7 cellular contexts compared by ENCODE assay signal in the genomic region with DNA sequence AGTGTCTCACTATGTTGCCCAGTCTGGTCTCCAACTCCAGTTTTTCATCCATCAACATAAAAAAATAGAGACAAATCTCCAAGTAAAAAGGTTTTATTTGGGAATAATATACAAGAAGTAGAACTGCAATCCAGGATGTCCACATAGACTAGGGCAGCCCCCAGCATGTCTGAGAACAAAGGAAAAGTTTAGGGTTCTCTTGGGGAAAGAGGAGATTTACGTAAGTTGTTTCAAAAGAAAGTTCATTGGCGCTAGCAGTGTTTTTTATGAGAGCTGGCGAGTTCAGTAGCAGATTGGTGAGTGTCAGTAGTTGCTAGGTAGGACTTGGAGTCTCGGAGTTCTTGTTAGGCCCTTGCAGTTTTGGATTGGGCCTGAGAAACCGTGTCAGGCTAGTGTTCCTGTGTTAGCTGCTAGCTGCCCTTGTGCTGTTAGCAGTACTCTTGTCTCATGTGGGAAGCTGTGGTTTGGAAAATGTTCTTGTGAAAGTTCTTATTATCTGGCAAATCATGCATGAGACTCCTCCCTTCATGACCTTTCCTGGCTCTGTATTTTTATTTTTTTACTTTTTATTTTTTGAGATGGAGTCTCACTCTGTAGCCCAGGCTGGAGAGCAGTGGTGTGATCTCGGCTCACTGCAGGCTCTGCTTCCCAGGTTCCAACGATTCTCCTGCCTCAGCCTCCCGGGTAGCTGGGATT. TPM values are rescaled to one million over a fixed set of nuclear protein-coding genes. Genes with fewer than 3 reads are reported as not detected.
DNase-seq lines count a peak whose midpoint lies in the region; ATAC-seq and TF ChIP-seq lines count a peak whose summit lies in the region.

No MANE protein-coding gene starts in this region.

- ATAC-seq in GM18502 (IDR thresholded peaks at IDR 0.05; ENCODE audit: poor library complexity, unreplicated experiment) (peak; percentile 99), GM23338 (peak; percentile 96), right lobe of liver (peak; percentile 70 to 95 (median 85))

- H3K36me3 ChIP-seq in GM23338 (ENCODE audit: insufficient read depth) (no peaks in the 10 kb centered on the region), mammary epithelial cell (ENCODE audit: insufficient read depth, low read length) (no peaks in the 10 kb centered on the region), right lobe of liver (no peaks in the 10 kb centered on the region)

- peaks cover 5% of the 10 kb centered on the region for H3K27me3 Mint-ChIP-seq in GM23338 (ENCODE audit: insufficient read depth, low read depth, poor library complexity)

- in situ Hi-C loops in mammary epithelial cell (cut with MboI; ENCODE audit: low sequenced_read_pairs in 2 of 2): no loop called here

- no peaks in the 10 kb centered on the region for H3F3A ChIP-seq in GM23338 (replicated peaks; ENCODE audit: low read depth)

- WGBS in mammary epithelial cell (ENCODE audit: low coverage, missing lambda C conversion rate): 63% methylated on average over 8 of the region's 8 CpGs
- 34% methylated on average over 7 of the region's 8 CpGs for WGBS in right lobe of liver (ENCODE audit: insufficient coverage, low coverage, low lambda C conversion rate, missing lambda C conversion rate)

- H3K4me3 ChIP-seq in GM23338 (no peak overlapping the region), LNCaP clone FGC (ENCODE audit: low read depth, low read length) (no peak overlapping the region), mammary epithelial cell (replicated peaks in 1 of 3; ENCODE audit: insufficient read depth in 1 of 3, low read depth in 2 of 3, low read length in 3 of 3) (no peak overlapping the region), right lobe of liver (no peak overlapping the region)

- H3K9me2 ChIP-seq in GM23338 (ENCODE audit: insufficient read depth): 0 out of 2 replicates have a peak, but pooled peaks cover 9% of the 10 kb centered on the region

- H3K27ac ChIP-seq in GM23338 (ENCODE audit: low read depth) (no peak overlapping the region), mammary epithelial cell (ENCODE audit: insufficient read depth, low read depth, low read length) (no peak overlapping the region), right lobe of liver (no peak overlapping the region)

- peaks cover 3% of the 10 kb centered on the region; the same call in 1 of the 3 replicates for H3K4me1 Mint-ChIP-seq in GM23338

- no peak overlapping the region for H3K27ac Mint-ChIP-seq in GM23338

- H2AFZ ChIP-seq in GM23338 (no peak overlapping the region), mammary epithelial cell (ENCODE audit: low read depth, low read length) (no peak overlapping the region)

- CTCF ChIA-PET in mammary epithelial cell (lab: Charles Lee; ENCODE audit: low non-redundant PET): no interaction called here

- H3K4me2 ChIP-seq in GM23338 (no peak overlapping the region), mammary epithelial cell (ENCODE audit: insufficient read depth, low read depth, low read length) (no peak overlapping the region)

- no TSS peak for BruUV-seq in mammary epithelial cell (replicated peaks; lab: Mats Ljungman, UMichigan)

- H3K9me3 ChIP-seq in mammary epithelial cell (replicated peaks; ENCODE audit: insufficient read depth, low read length) (no peaks in the 10 kb centered on the region), right lobe of liver (no peaks in the 10 kb centered on the region)

- H4K20me1 ChIP-seq in GM23338 (replicated peaks; ENCODE audit: insufficient read depth): no peaks in the 10 kb centered on the region
- no peaks in the 10 kb centered on the region for H4K20me1 ChIP-seq in mammary epithelial cell (ENCODE audit: insufficient read depth, low read length)

- H3K36me3 Mint-ChIP-seq in GM23338 (ENCODE audit: low read depth): no peaks in the 10 kb centered on the region

- DNase-seq in GM23338 (ENCODE audit: low spot score) (peak; percentile 89), LNCaP clone FGC (ENCODE audit: low read depth) (peak; percentile 80), mammary epithelial cell (peak; percentile 48), right lobe of liver (no peak)
- DNase-seq in stimulated activated naive CD4-positive, alpha-beta T cell (lab: John Stamatoyannopoulos, UW): no peak
- no peak for DNase-seq in stimulated activated CD4-positive, alpha-beta T cell treated with anti-CD3 and anti-CD28 coated beads, Interleukin-15, amount 100 ng/mL, for 24 hours

- H3K4me3 Mint-ChIP-seq in GM23338: no peak overlapping the region

- TF ChIP-seq CTCF in GM23338 (conservative IDR thresholded peaks at IDR 0.05; ENCODE audit: low read depth in 2 of 2): no peak
- TF ChIP-seq CTCF in LNCaP clone FGC (IDR thresholded peaks at IDR 0.05; ENCODE audit: control insufficient read depth, extremely low read depth, insufficient read depth): no peak
- no peak for TF ChIP-seq CTCF in mammary epithelial cell (conservative IDR thresholded peaks at IDR 0.05 in 1 of 2, IDR thresholded peaks at IDR 0.05 in 1 of 2; ENCODE audit: extremely low read depth in 1 of 2, insufficient read depth in 1 of 2, low read depth in 1 of 2, low read length in 2 of 2)
- TF ChIP-seq CTCF in right lobe of liver (IDR thresholded peaks at IDR 0.05): no peak

- H3K79me2 ChIP-seq in GM23338 (replicated peaks; ENCODE audit: insufficient read depth) (no peaks in the 10 kb centered on the region), mammary epithelial cell (ENCODE audit: insufficient read depth, low read length) (no peaks in the 10 kb centered on the region)

- no peaks in the 10 kb centered on the region for H3K4me1 ChIP-seq in GM23338 (ENCODE audit: insufficient read depth)
- H3K4me1 ChIP-seq in mammary epithelial cell (ENCODE audit: insufficient read depth, low read length): no peaks in the 10 kb centered on the region
- no peaks in the 10 kb centered on the region for H3K4me1 ChIP-seq in right lobe of liver

- dilution Hi-C loops in mammary epithelial cell (cut with HindIII; ENCODE audit: low sequenced_read_pairs): no loop called here

- H3K27me3 ChIP-seq in GM23338 (ENCODE audit: insufficient read depth) (no peaks in the 10 kb centered on the region), mammary epithelial cell (ENCODE audit: insufficient read depth, low read length) (no peaks in the 10 kb centered on the region), right lobe of liver (no peaks in the 10 kb centered on the region)

- intact Hi-C loops in mammary epithelial cell (cut with micrococcal nuclease) (no loop called here), right lobe of liver (cut with DNase I) (no loop called here)

- no peak for TF ChIP-seq POLR2A in right lobe of liver (IDR thresholded peaks at IDR 0.05)

- H3K9ac ChIP-seq in mammary epithelial cell (ENCODE audit: insufficient read depth, low read length): no peak overlapping the region

- H3K9me3 Mint-ChIP-seq in GM23338: peaks cover 46% of the 10 kb centered on the region

TF ChIP-seq in GM23338, 12 proteins besides CTCF, POLR2A, EP300 and RAD21:
- TF ChIP-seq ZNF114 (CRISPR knock-in tag; IDR thresholded peaks at IDR 0.05): no peak
- no peak for TF ChIP-seq POLR2AphosphoS5 (IDR thresholded peaks at IDR 0.05; ENCODE audit: low read depth)
- peak; percentile 78 for TF ChIP-seq CREB1 (CRISPR knock-in tag; IDR thresholded peaks at IDR 0.05; ENCODE audit: low read depth)
- TF ChIP-seq, protein P1, sequence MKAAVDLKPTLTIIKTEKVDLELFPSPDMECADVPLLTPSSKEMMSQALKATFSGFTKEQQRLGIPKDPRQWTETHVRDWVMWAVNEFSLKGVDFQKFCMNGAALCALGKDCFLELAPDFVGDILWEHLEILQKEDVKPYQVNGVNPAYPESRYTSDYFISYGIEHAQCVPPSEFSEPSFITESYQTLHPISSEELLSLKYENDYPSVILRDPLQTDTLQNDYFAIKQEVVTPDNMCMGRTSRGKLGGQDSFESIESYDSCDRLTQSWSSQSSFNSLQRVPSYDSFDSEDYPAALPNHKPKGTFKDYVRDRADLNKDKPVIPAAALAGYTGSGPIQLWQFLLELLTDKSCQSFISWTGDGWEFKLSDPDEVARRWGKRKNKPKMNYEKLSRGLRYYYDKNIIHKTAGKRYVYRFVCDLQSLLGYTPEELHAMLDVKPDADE (IDR thresholded peaks at IDR 0.05): no peak
- TF ChIP-seq NANOG (IDR thresholded peaks at IDR 0.05; ENCODE audit: borderline replicate concordance): no peak

RNA-seq across cellular contexts. Expression of a gene that starts 24.7 kb away (rescaled TPM):
- 0.39 TPM in 1 of 2 replicates, not detected in the other for total RNA-seq in GM23338 (2014; rRNA removed; shearing (Covaris generic))
- polyA plus RNA-seq in GM23338 (2016; fragmentation: Nextera tagmentation; extraction: Ambion mirVana) (not detected in 2 replicates), mammary epithelial cell (0.02 TPM)
- total RNA-seq in mammary epithelial cell (under 1 TPM; 0.17 to 0.21 TPM), right lobe of liver (not detected)
- polyA minus RNA-seq in mammary epithelial cell: not detected

RNA-seq across cellular contexts. Expression of a gene that starts 24.8 kb away (rescaled TPM):
- total RNA-seq in GM23338 (2014; rRNA removed; shearing (Covaris generic)): 2.8 and 5.9 TPM in 2 replicates
- polyA plus RNA-seq in GM23338 (2016; fragmentation: Nextera tagmentation; extraction: Ambion mirVana) (0.61 and 0.99 TPM in 2 replicates), mammary epithelial cell (not detected)
- total RNA-seq in mammary epithelial cell (under 1 TPM in 1 of 2 donors, not detected in 1; 0.67 TPM), right lobe of liver (1 to 10 TPM in 1 of 6 experiments, under 1 TPM in 2, not detected in 3; 0.22 to 1.1 (median 0.42) TPM)
- not detected for polyA minus RNA-seq in mammary epithelial cell

RNA-seq across cellular contexts. Expression of a gene that starts 49.7 kb away (rescaled TPM):
- not detected in 2 replicates for total RNA-seq in GM23338 (2014; rRNA removed; shearing (Covaris generic))
- polyA plus RNA-seq in GM23338 (2016; fragmentation: Nextera tagmentation; extraction: Ambion mirVana) (0.26 TPM in 1 of 2 replicates, not detected in the other), mammary epithelial cell (not detected)
- total RNA-seq in mammary epithelial cell (under 1 TPM in 1 of 2 donors, not detected in 1; 0.17 TPM), right lobe of liver (under 1 TPM in 2 of 6 experiments, not detected in 4; 0.15 to 0.31 TPM)
- not detected for polyA minus RNA-seq in mammary epithelial cell

RNA-seq across cellular contexts. Expression of a gene that starts 56.7 kb away (rescaled TPM):
- total RNA-seq in GM23338 (2014; rRNA removed; shearing (Covaris generic)): 10.5 and 14.8 TPM in 2 replicates
- polyA plus RNA-seq in GM23338 (2016; fragmentation: Nextera tagmentation; extraction: Ambion mirVana): 27.8 and 28.4 TPM in 2 replicates
- total RNA-seq in mammary epithelial cell: 10 to 100 TPM in 1 of 2 donors, 1 to 10 TPM in 1; 5.0 to 15.6 TPM
- polyA plus RNA-seq in mammary epithelial cell: 17.2 TPM
- 2.3 TPM for polyA minus RNA-seq in mammary epithelial cell
- 1 to 10 TPM; 4.5 to 6.6 (median 4.9) TPM for total RNA-seq in right lobe of liver

Comparison
In these comparisons a context has a peak if more than half of its experiments do, and no peak if none do; other contexts are left out.
1. DNase-seq: peak in GM23338 (single experiment), LNCaP clone FGC (single experiment) and mammary epithelial cell (single experiment); none in right lobe of liver (0 of 3), stimulated activated naive CD4-positive, alpha-beta T cell (0 of 6) and stimulated activated CD4-positive, alpha-beta T cell treated with anti-CD3 and anti-CD28 coated beads, Interleukin-15, amount 100 ng/mL, for 24 hours (single experiment).
2. Peak in every context shown above with its lines, with median percentiles within 50 percentile points of each other: ATAC-seq.